Comparison of ENCODE assay signal across 21 cellular contexts in genomic region chr5:143760137-143760505, GRCh38. TPM values are rescaled to one million over a fixed set of nuclear protein-coding genes. Genes with fewer than 3 reads are reported as not detected.
DNase-seq lines count a peak whose midpoint lies in the region; ATAC-seq, FAIRE-seq and TF ChIP-seq lines count a peak whose summit lies in the region.
"Had no signal": no experiment of that assay in that cellular context is flagged by ENCODE, and none has a peak within 500 bp of the region (broad histone marks: within the 10 kb centered on the region; RNA-seq: fewer than 3 reads in every experiment).

No MANE protein-coding gene starts in this region.

- no peaks in the 10 kb centered on the region for H3K27me3 ChIP-seq in GM12878 (replicated peaks in 1 of 2; ENCODE audit: control insufficient read depth in 2 of 2, insufficient read depth in 2 of 2, low read length in 1 of 2)
- H3K27me3 ChIP-seq: adrenal gland had no signal

- H3K9ac ChIP-seq in GM12878 (ENCODE audit: control insufficient read depth, insufficient read depth, low read length) = no peak overlapping the region

- RAD21 ChIA-PET in GM12878 (lab: Charles Lee; ENCODE audit: unreplicated experiment) = interaction anchor here (1.6 to 2.0 kb wide), 2 partner anchors 14 to 16 kb away, joined by 3 to 4 read pairs; no protein-coding TSS in a partner anchor

- no peak for TF ChIP-seq POLR2A in GM12878 (IDR thresholded peaks at IDR 0.05; ENCODE audit: low read depth, low read length)

- SMC1A ChIA-PET in GM12878 (lab: Charles Lee; ENCODE audit: uncharacterized antibody, unreplicated experiment) = interaction anchor here (0.6 to 3.6 kb wide), 6 partner anchors 8 to 177 kb away, joined by 4 to 51 read pairs (median 5); no protein-coding TSS in a partner anchor

- H3K4me1 ChIP-seq in GM12878 (ENCODE audit: control insufficient read depth, insufficient read depth, low read length) = peaks cover 32% of the 10 kb centered on the region
- H3K4me1 ChIP-seq: adrenal gland had no signal

- peak overlapping the region; percentile 57; the same call in 1 of the 2 replicates for H2AFZ ChIP-seq in GM12878 (ENCODE audit: control insufficient read depth, low read depth, low read length)

- intact Hi-C loops in GM12878 (cut with micrococcal nuclease; ENCODE audit: unreplicated experiment) = loop anchor here (5.0 kb wide), 1 partner anchor 47 kb away; no protein-coding TSS in a partner anchor

- H3K36me3 ChIP-seq in GM12878 (ENCODE audit: control insufficient read depth in 2 of 2, insufficient read depth in 2 of 2, low read length in 1 of 2) = no peaks in the 10 kb centered on the region
- H3K36me3 ChIP-seq: adrenal gland had no signal

- CTCF ChIA-PET in GM12878 (lab: Yijun Ruan, JAX) = interaction anchor here (1.8 kb wide), 1 partner anchor 19 kb away, joined by 9 read pairs; no protein-coding TSS in a partner anchor
- CTCF ChIA-PET in activated CD8-positive, alpha-beta T cell treated with anti-CD3 and anti-CD28 coated beads, Interleukin-2, amount 10 ng/mL, durations not matched to agents 7 days and 5 days (lab: Charles Lee) = no interaction called here

- TF ChIP-seq CTCF in GM20000 (IDR thresholded peaks at IDR 0.05; ENCODE audit: extremely low read depth, missing control alignments) = no peak
- TF ChIP-seq CTCF in GM12878 (IDR thresholded peaks at IDR 0.05 in 2 of 3, conservative IDR thresholded peaks at IDR 0.05 in 1 of 3; ENCODE audit: control insufficient read depth in 2 of 3, extremely low read depth in 1 of 3, insufficient read depth in 1 of 3, low read depth in 3 of 3, low read length in 3 of 3) = no peak

- BruUV-seq in GM12878 (replicated peaks; lab: Mats Ljungman, UMichigan) = no TSS peak

- TF ChIP-seq EP300 in GM12878 (IDR thresholded peaks at IDR 0.05; ENCODE audit: borderline replicate concordance in 1 of 2, control insufficient read depth in 1 of 2, low read depth in 2 of 2, low read length in 2 of 2) = peak; percentile 33 to 40; a peak in 2 of 4 replicates

- H3K4me3 Mint-ChIP-seq in activated CD8-positive, alpha-beta T cell treated with anti-CD3 and anti-CD28 coated beads, Interleukin-2, amount 10 ng/mL, durations not matched to agents 7 days and 5 days = no peak overlapping the region
- no peak overlapping the region for H3K4me3 Mint-ChIP-seq in T-helper 17 cell
- H3K4me3 Mint-ChIP-seq: activated T-cell treated with anti-CD3 and anti-CD28 coated beads, Interleukin-2, amount 50 U/mL, for 4 hours; effector memory CD8-positive, alpha-beta T cell; IgD-negative memory B cell; stimulated activated naive CD8-positive, alpha-beta T cell treated with anti-CD3 and anti-CD28 coated beads, Interleukin-15, Interleukin-2, amounts not matched to agents 100 ng/mL and 50 ng/mL, for 24 hours had no signal

- no peaks in the 10 kb centered on the region for H3K79me2 ChIP-seq in GM12878 (ENCODE audit: control insufficient read depth, insufficient read depth, low read length)

- WGBS in GM12878 (ENCODE audit: insufficient coverage, insufficient replicate concordance, low lambda C conversion rate, missing lambda C conversion rate) = 33% methylated on average over 1 of the region's 1 CpG

- peaks cover 16% of the 10 kb centered on the region for H3K27me3 Mint-ChIP-seq in activated CD8-positive, alpha-beta T cell treated with anti-CD3 and anti-CD28 coated beads, Interleukin-2, amount 10 ng/mL, durations not matched to agents 7 days and 5 days (ENCODE audit: low read depth)
- peaks cover 16% of the 10 kb centered on the region for H3K27me3 Mint-ChIP-seq in T-helper 17 cell
- H3K27me3 Mint-ChIP-seq: effector memory CD8-positive, alpha-beta T cell had no signal

- FAIRE-seq in GM12878 (lab: Jason Lieb, UNC) = no peak
- FAIRE-seq: urothelium cell line had no signal

- in situ Hi-C loops in GM12878 (cut with MboI) = no loop called here

- peak overlapping the region; percentile 59; the same call in 1 of the 2 replicates for H3K27ac ChIP-seq in GM12878 (ENCODE audit: control insufficient read depth, insufficient read depth)
- H3K27ac ChIP-seq: adrenal gland had no signal

- no peaks in the 10 kb centered on the region for H3K36me3 Mint-ChIP-seq in activated CD8-positive, alpha-beta T cell treated with anti-CD3 and anti-CD28 coated beads, Interleukin-2, amount 10 ng/mL, durations not matched to agents 7 days and 5 days (ENCODE audit: low read depth)
- no peaks in the 10 kb centered on the region for H3K36me3 Mint-ChIP-seq in T-helper 17 cell (ENCODE audit: low read depth)

- no peak overlapping the region for H3K4me3 ChIP-seq in GM12878
- H3K4me3 ChIP-seq: adrenal gland had no signal

- H3K9me3 ChIP-seq in GM12878 (replicated peaks; ENCODE audit: control insufficient read depth, insufficient read depth, low read length) = no peaks in the 10 kb centered on the region
- H3K9me3 ChIP-seq in T-helper 17 cell (ENCODE audit: control insufficient read depth, low read length, poor library complexity, severe bottlenecking) = no peaks in the 10 kb centered on the region
- H3K9me3 ChIP-seq: adrenal gland had no signal

- no peaks in the 10 kb centered on the region for H3K4me1 Mint-ChIP-seq in activated CD8-positive, alpha-beta T cell treated with anti-CD3 and anti-CD28 coated beads, Interleukin-2, amount 10 ng/mL, durations not matched to agents 7 days and 5 days (ENCODE audit: low read depth)
- peaks cover 5% of the 10 kb centered on the region for H3K4me1 Mint-ChIP-seq in T-helper 17 cell

- H3K27ac Mint-ChIP-seq in activated CD8-positive, alpha-beta T cell treated with anti-CD3 and anti-CD28 coated beads, Interleukin-2, amount 10 ng/mL, durations not matched to agents 7 days and 5 days = no peak overlapping the region
- H3K27ac Mint-ChIP-seq in T-helper 17 cell = no peak overlapping the region
- H3K27ac Mint-ChIP-seq: effector memory CD8-positive, alpha-beta T cell; IgD-negative memory B cell; stimulated activated naive CD8-positive, alpha-beta T cell treated with anti-CD3 and anti-CD28 coated beads, Interleukin-15, Interleukin-2, amounts not matched to agents 100 ng/mL and 50 ng/mL, for 24 hours had no signal

- H4K20me1 ChIP-seq in GM12878 (ENCODE audit: control insufficient read depth, insufficient read depth) = no peaks in the 10 kb centered on the region

- DNase-seq in GM20000 (ENCODE audit: low spot score) (peak; percentile 9), GM12878 (ENCODE audit: low read depth, low spot score) (no peak), occipital lobe (lab: John Stamatoyannopoulos, UW) (no peak), T-helper 17 cell (no peak)
- DNase-seq in activated CD8-positive, alpha-beta T cell treated with anti-CD3 and anti-CD28 coated beads, Interleukin-2, amount 10 ng/mL, durations not matched to agents 7 days and 5 days = no peak
- DNase-seq: activated CD4-positive, alpha-beta T cell treated with anti-CD3 and anti-CD28 coated beads for 48 hours; activated T-cell treated with anti-CD3 and anti-CD28 coated beads, Interleukin-2, amount 50 U/mL, for 4 hours; adrenal gland; central memory CD4-positive, alpha-beta T cell; effector memory CD8-positive, alpha-beta T cell; left ventricle myocardium superior; MV-4-11; NCI-H748 treated with DMSO at 0.1 percent for 48 hours; posterior cingulate gyrus had no signal

- ATAC-seq in GM18870 (IDR thresholded peaks at IDR 0.05; ENCODE audit: unreplicated experiment) = peak; percentile 44
- peak; percentile 45 for ATAC-seq in HG02981 (IDR thresholded peaks at IDR 0.05; ENCODE audit: unreplicated experiment)
- peak; percentile 77 for ATAC-seq in GM12878
- ATAC-seq in activated CD8-positive, alpha-beta T cell treated with anti-CD3 and anti-CD28 coated beads, Interleukin-2, amount 10 ng/mL, durations not matched to agents 7 days and 5 days = no peak
- no peak for ATAC-seq in T-helper 17 cell
- ATAC-seq: activated T-cell treated with anti-CD3 and anti-CD28 coated beads, Interleukin-2, amount 50 U/mL, for 4 hours; effector memory CD8-positive, alpha-beta T cell had no signal

- no peaks in the 10 kb centered on the region for H3K9me3 Mint-ChIP-seq in activated CD8-positive, alpha-beta T cell treated with anti-CD3 and anti-CD28 coated beads, Interleukin-2, amount 10 ng/mL, durations not matched to agents 7 days and 5 days (ENCODE audit: insufficient read depth)
- H3K9me3 Mint-ChIP-seq: activated T-cell treated with anti-CD3 and anti-CD28 coated beads, Interleukin-2, amount 50 U/mL, for 4 hours; effector memory CD8-positive, alpha-beta T cell; stimulated activated naive CD8-positive, alpha-beta T cell treated with anti-CD3 and anti-CD28 coated beads, Interleukin-15, Interleukin-2, amounts not matched to agents 100 ng/mL and 50 ng/mL, for 24 hours had no signal

- 0 out of 2 replicates have a peak overlapping the region, but pooled peaks have one; percentile 13 for H3K4me2 ChIP-seq in GM12878 (ENCODE audit: control insufficient read depth, insufficient read depth)

- POLR2A ChIA-PET in GM12878 (lab: Charles Lee) = interaction anchor here (1.8 kb wide), 1 partner anchor 10 kb away, joined by 6 read pairs; no protein-coding TSS in a partner anchor
- POLR2A ChIA-PET in activated CD8-positive, alpha-beta T cell treated with anti-CD3 and anti-CD28 coated beads, Interleukin-2, amount 10 ng/mL, durations not matched to agents 7 days and 5 days (lab: Charles Lee) = no interaction called here

- TF ChIP-seq RAD21 in GM12878 (IDR thresholded peaks at IDR 0.05; ENCODE audit: insufficient read depth, low read depth, low read length) = no peak

RNA-seq across cellular contexts. Expression of gene HMHB1, which starts 51.8 kb away (rescaled TPM):
- not detected in 2 replicates for total RNA-seq in GM12878 (2013; cell fraction: nucleolus; rRNA removed)
- total RNA-seq in GM12878 (2014; rRNA removed) (0.45 and 2.0 TPM in 2 replicates), GM12878 (2014; rRNA removed; fragmentation: Illumina TruSeq; extraction: Trizol) (3.0 and 3.1 TPM in 2 replicates), GM12878 (2021) (3.0 and 3.6 TPM in 2 replicates), occipital lobe (not detected), T-helper 17 cell (not detected)
- polyA plus RNA-seq in GM12878 (2011; ENCODE audit: low read depth) = not detected
- polyA plus RNA-seq in GM12878 (2011; rRNA removed) (1.5 and 2.1 TPM in 2 replicates), GM12878 (2014; fragmentation: Illumina TruSeq; extraction: Trizol) (1.6 TPM in 1 of 2 replicates, not detected in the other), GM12878 (2014; fragmentation: Nextera tagmentation; extraction: Ambion mirVana) (10 to 100 TPM; 16.0 to 20.3 TPM), GM12878 (2014; rRNA removed) (4.1 and 6.2 TPM in 2 replicates), GM12878 (2016; fragmentation: Nextera tagmentation; extraction: Ambion mirVana) (1 to 10 TPM; 7.5 to 9.5 TPM)
- 0.81 TPM in 1 of 2 replicates, not detected in the other for polyA plus RNA-seq in GM12878 (2011; cell fraction: cytosol; rRNA removed)
- 0.76 TPM in 1 of 2 replicates, not detected in the other for polyA plus RNA-seq in GM12878 (2011; cell fraction: nucleus; rRNA removed)
- polyA plus RNA-seq in GM12878 (2012) = 1.6 and 2.6 TPM in 2 replicates
- polyA minus RNA-seq in GM12878 (2011; rRNA and poly(A)+ RNA removed) = not detected in 2 replicates
- not detected in 2 replicates for polyA minus RNA-seq in GM12878 (2011; cell fraction: cytosol; rRNA and poly(A)+ RNA removed)
- not detected in 2 replicates for polyA minus RNA-seq in GM12878 (2011; cell fraction: nucleus; rRNA and poly(A)+ RNA removed)
- not detected for total RNA-seq in activated CD8-positive, alpha-beta T cell treated with anti-CD3 and anti-CD28 coated beads, Interleukin-2, amount 10 ng/mL, durations not matched to agents 7 days and 5 days
- total RNA-seq: activated T-cell treated with anti-CD3 and anti-CD28 coated beads, Interleukin-2, amount 50 U/mL, for 4 hours; adrenal gland; H4; left ventricle myocardium superior had no signal
- polyA plus RNA-seq: adrenal gland, BJ, IgD-negative memory B cell had no signal

Comparison
In these comparisons a context has a peak if more than half of its experiments do, and no peak if none do; other contexts are left out.
1. ATAC-seq: peak in GM18870 (single experiment), HG02981 (single experiment) and GM12878 (single experiment); none in activated CD8-positive, alpha-beta T cell treated with anti-CD3 and anti-CD28 coated beads, Interleukin-2, amount 10 ng/mL, durations not matched to agents 7 days and 5 days (single experiment) and T-helper 17 cell (single experiment).